8 cellular contexts compared by ENCODE assay signal in the genomic region with DNA sequence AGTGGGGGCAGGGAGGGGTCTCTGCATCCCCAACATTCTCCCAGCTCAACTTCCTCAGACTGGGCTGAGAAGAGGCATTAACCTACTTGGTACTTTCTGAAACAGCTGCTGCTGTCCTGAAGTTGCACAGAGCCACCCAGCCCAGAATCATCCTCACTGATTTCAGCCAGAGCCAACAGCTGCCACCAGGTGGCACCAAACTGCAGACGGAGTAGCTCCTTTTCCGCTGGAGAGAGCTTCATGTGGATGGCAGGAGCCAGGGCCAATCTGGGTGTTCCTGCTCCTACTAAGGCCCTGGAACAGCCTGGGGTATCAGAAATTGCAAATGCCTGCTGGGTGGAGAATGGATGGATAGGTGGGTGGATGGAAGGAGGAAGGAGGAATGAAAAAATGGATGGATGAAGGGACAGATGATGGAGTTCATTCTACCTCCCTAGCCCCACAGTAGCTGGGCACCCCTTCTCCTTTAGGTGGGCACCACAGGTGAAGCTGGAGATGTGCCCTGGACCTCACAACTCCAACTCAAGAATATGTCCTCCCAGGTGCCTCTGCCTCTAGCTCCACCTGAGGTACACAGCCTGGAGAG. TPM values are rescaled to one million over a fixed set of nuclear protein-coding genes. Genes with fewer than 3 reads are reported as not detected.
A peak's percentile ranks its signal among the peaks of the same experiment; 100 is the strongest.
DNase-seq lines count a peak whose midpoint lies in the region; ATAC-seq, FAIRE-seq and TF ChIP-seq lines count a peak whose summit lies in the region.

No MANE protein-coding gene starts in this region.

- no peak for FAIRE-seq in kidney (lab: Jason Lieb, UNC)

- H3K9me3 Mint-ChIP-seq in CD4-positive, CD25-positive, alpha-beta regulatory T cell, result peaks cover 0 to 2% (median 0%) of the 10 kb centered on the region in 7 donors

- TF ChIP-seq CTCF in WERI-Rb-1 (IDR thresholded peaks at IDR 0.05; ENCODE audit: low read depth, low read length), result peak; percentile 78
- peak; percentile 92 for TF ChIP-seq CTCF in kidney (IDR thresholded peaks at IDR 0.05; ENCODE audit: borderline replicate concordance, extremely low read depth, insufficient read depth)

- H3K4me3 ChIP-seq in CD4-positive, CD25-positive, alpha-beta regulatory T cell (ENCODE audit: low read depth, low read length), result no peak overlapping the region
- H3K4me3 ChIP-seq in WERI-Rb-1 (ENCODE audit: low read depth, low read length) (no peak overlapping the region), kidney (ENCODE audit: low read length in 2 of 2) (no peak overlapping the region)

- no peaks in the 10 kb centered on the region for H3K4me1 ChIP-seq in CD4-positive, CD25-positive, alpha-beta regulatory T cell (ENCODE audit: control insufficient read depth, insufficient read depth, low read length, poor library complexity, severe bottlenecking)
- no peaks in the 10 kb centered on the region for H3K4me1 ChIP-seq in kidney (ENCODE audit: control insufficient read depth in 1 of 2, insufficient read depth in 1 of 2, low read depth in 1 of 2, low read length in 2 of 2)

- no peaks in the 10 kb centered on the region for H3K36me3 ChIP-seq in CD4-positive, CD25-positive, alpha-beta regulatory T cell (ENCODE audit: control insufficient read depth, insufficient read depth, low read length)
- H3K36me3 ChIP-seq in WERI-Rb-1 (no peaks in the 10 kb centered on the region), kidney (ENCODE audit: control insufficient read depth in 1 of 2, insufficient read depth in 2 of 2, low read length in 2 of 2) (no peaks in the 10 kb centered on the region)

- H3K4me3 Mint-ChIP-seq in CD4-positive, CD25-positive, alpha-beta regulatory T cell, result no peak overlapping the region

- H3K27ac Mint-ChIP-seq in CD4-positive, CD25-positive, alpha-beta regulatory T cell, result no peak overlapping the region

- peak; percentile 33 to 44 for ATAC-seq in CD4-positive, CD25-positive, alpha-beta regulatory T cell (ENCODE audit: low read depth in 2 of 2)
- ATAC-seq in GM19455 (IDR thresholded peaks at IDR 0.05; ENCODE audit: unreplicated experiment) (peak; percentile 79), HG03439 (IDR thresholded peaks at IDR 0.05; ENCODE audit: unreplicated experiment) (no peak)

- H3K27me3 ChIP-seq in CD4-positive, CD25-positive, alpha-beta regulatory T cell (ENCODE audit: control insufficient read depth, insufficient read depth, low read length), result peaks cover 2% of the 10 kb centered on the region
- H3K27me3 ChIP-seq in WERI-Rb-1 (ENCODE audit: insufficient read depth, low read depth, severe bottlenecking), result peaks cover 7% of the 10 kb centered on the region

- no peaks in the 10 kb centered on the region for H3K9me3 ChIP-seq in CD4-positive, CD25-positive, alpha-beta regulatory T cell (ENCODE audit: control insufficient read depth in 2 of 2, low read length in 2 of 2)
- H3K9me3 ChIP-seq in WERI-Rb-1 (ENCODE audit: severe bottlenecking) (no peaks in the 10 kb centered on the region), kidney (ENCODE audit: control insufficient read depth in 1 of 2, low read length in 2 of 2) (no peaks in the 10 kb centered on the region)

- H3K9ac ChIP-seq in kidney (ENCODE audit: low read length in 2 of 2), result no peak overlapping the region

- no peaks in the 10 kb centered on the region for H3K36me3 Mint-ChIP-seq in CD4-positive, CD25-positive, alpha-beta regulatory T cell

- no peak overlapping the region for H3K27ac ChIP-seq in CD4-positive, CD25-positive, alpha-beta regulatory T cell (ENCODE audit: insufficient read depth, low read length, poor library complexity, severe bottlenecking)
- H3K27ac ChIP-seq in WERI-Rb-1 (no peak overlapping the region), kidney (ENCODE audit: low read depth in 2 of 2, low read length in 2 of 2) (no peak overlapping the region)

- intact Hi-C loops in kidney (cut with DNase I), result no loop called here

- H3K27me3 Mint-ChIP-seq in CD4-positive, CD25-positive, alpha-beta regulatory T cell, result peaks cover 28% of the 10 kb centered on the region

- H3K4me1 Mint-ChIP-seq in CD4-positive, CD25-positive, alpha-beta regulatory T cell, result peaks cover 0 to 2% (median 0%) of the 10 kb centered on the region in 4 donors

- peak; percentile 32 to 61 (median 49) for DNase-seq in CD4-positive, CD25-positive, alpha-beta regulatory T cell
- peak; percentile 59 for DNase-seq in NCI-H1694 (lab: John Stamatoyannopoulos, UW)
- peak; percentile 53 for DNase-seq in WERI-Rb-1
- DNase-seq in T47D (ENCODE audit: low read depth in 1 of 2, low spot score in 1 of 2), result peak; percentile 91
- DNase-seq in kidney, result peak; percentile 86
- DNase-seq in stimulated activated CD4-positive, alpha-beta T cell treated with anti-CD3 and anti-CD28 coated beads, Interleukin-1b, Interleukin-23, amount 100 ng/mL, for 4 hours (ENCODE audit: low read depth in 2 of 2), result peak; percentile 57 to 62

- in situ Hi-C loops in T47D (cut with HindIII; ENCODE audit: low pct_unique_long_range_greater_than_20kb, low sequenced_read_pairs), result no loop called here

RNA-seq across cellular contexts. Expression of a gene that starts 11.8 kb away (rescaled TPM):
- total RNA-seq in CD4-positive, CD25-positive, alpha-beta regulatory T cell, result not detected
- not detected for polyA plus RNA-seq in CD4-positive, CD25-positive, alpha-beta regulatory T cell
- not detected for total RNA-seq in kidney
- not detected for polyA plus RNA-seq in kidney (ENCODE audit: insufficient read depth, low read depth, low replicate concordance)
